Comparison of ENCODE assay signal across 13 cellular contexts in the genomic region with DNA sequence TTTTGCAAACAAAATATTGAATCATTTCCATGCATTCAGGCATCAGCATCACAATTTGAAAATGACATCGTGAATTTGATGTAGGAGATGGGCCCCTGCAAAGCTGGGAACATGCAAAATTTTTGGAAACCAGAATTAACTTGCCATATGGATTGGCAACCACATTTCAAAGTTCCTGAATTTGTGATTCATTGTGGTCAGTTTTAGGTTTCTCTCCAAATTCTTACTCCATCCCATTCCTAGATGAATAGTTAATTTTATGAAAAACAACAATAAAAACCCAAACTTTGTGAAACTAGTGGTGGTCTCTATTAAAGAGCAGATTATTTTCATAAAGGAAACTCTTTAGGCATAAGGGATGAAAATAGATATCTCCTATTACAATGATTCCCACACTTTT.
DNase-seq lines count a peak whose midpoint lies in the region; ATAC-seq and TF ChIP-seq lines count a peak whose summit lies in the region.
"Had no signal": no experiment of that assay in that cellular context is flagged by ENCODE, and none has a peak within 500 bp of the region (broad histone marks: within the 10 kb centered on the region; RNA-seq: fewer than 3 reads in every experiment).

No MANE protein-coding gene starts in this region.

- ATAC-seq in GM18907 (IDR thresholded peaks at IDR 0.05; ENCODE audit: unreplicated experiment) = no peak

- TF ChIP-seq CTCF in BJ (IDR thresholded peaks at IDR 0.05; ENCODE audit: insufficient read depth, low read depth, low read length) (no peak), fibroblast of mammary gland (conservative IDR thresholded peaks at IDR 0.05; ENCODE audit: control insufficient read depth, insufficient read depth, low read depth, low read length) (no peak)

- no peaks in the 10 kb centered on the region for H3K36me3 ChIP-seq in BJ (ENCODE audit: control insufficient read depth, insufficient read depth, low read length)
- H3K36me3 ChIP-seq: BLaER1 treated with 17β-estradiol and CSF1 and Interleukin-3, amounts not matched to agents 10 nM and 100 nM; HAP-1 had no signal

- DNase-seq in BJ (ENCODE audit: low read depth) = peak; percentile 42
- peak; percentile 55 for DNase-seq in HCEC 1CT
- peak; percentile 69 for DNase-seq in fibroblast of mammary gland (ENCODE audit: low read depth)
- no peak for DNase-seq in NCI-H526 (lab: John Stamatoyannopoulos, UW)
- no peak for DNase-seq in activated naive CD4-positive, alpha-beta T cell (lab: John Stamatoyannopoulos, UW)
- DNase-seq in SW480 (ENCODE audit: low spot score) = no peak
- DNase-seq: AML-193; CD4-positive, CD25-positive, alpha-beta regulatory T cell; DMS53; HFFc6 had no signal

- H3K4me3 ChIP-seq in BJ (ENCODE audit: low read depth, low read length) = no peak overlapping the region
- no peak overlapping the region for H3K4me3 ChIP-seq in fibroblast of mammary gland (ENCODE audit: control insufficient read depth, low read depth, low read length)
- H3K4me3 ChIP-seq: BLaER1 treated with 17β-estradiol and CSF1 and Interleukin-3, amounts not matched to agents 10 nM and 100 nM; HAP-1 had no signal

- CTCF ChIA-PET in BJ (lab: Yijun Ruan, JAX) = interaction anchor here (0.6 kb wide), 1 partner anchor 236 kb away, joined by 3 read pairs; no protein-coding TSS in a partner anchor

- POLR2A ChIA-PET in BJ (lab: Charles Lee) = no interaction called here

- no peaks in the 10 kb centered on the region for H3K27me3 ChIP-seq in BJ (ENCODE audit: control insufficient read depth, insufficient read depth, low read length)
- H3K27me3 ChIP-seq: BLaER1 treated with 17β-estradiol and CSF1 and Interleukin-3, amounts not matched to agents 10 nM and 100 nM had no signal

Comparison
In these comparisons a context has a peak if more than half of its experiments do, and no peak if none do; other contexts are left out.
1. DNase-seq: peak in BJ (single experiment), HCEC 1CT (single experiment) and fibroblast of mammary gland (single experiment); none in NCI-H526 (0 of 2), activated naive CD4-positive, alpha-beta T cell (0 of 4) and SW480 (single experiment).